Comparison of ENCODE assay signal across 17 cellular contexts in genomic region chr12:130881046-130881445, GRCh38. TPM values are rescaled to one million over a fixed set of nuclear protein-coding genes. Genes with fewer than 3 reads are reported as not detected.
DNase-seq lines count a peak whose midpoint lies in the region; ATAC-seq, FAIRE-seq and TF ChIP-seq lines count a peak whose summit lies in the region.
"Had no signal": no experiment of that assay in that cellular context is flagged by ENCODE, and none has a peak within 500 bp of the region (broad histone marks: within the 10 kb centered on the region; RNA-seq: fewer than 3 reads in every experiment).

No MANE protein-coding gene starts in this region.

- H3K4me1 Mint-ChIP-seq in activated CD8-positive, alpha-beta T cell treated with anti-CD3 and anti-CD28 coated beads, Interleukin-2, amount 10 ng/mL, durations not matched to agents 7 days and 5 days (ENCODE audit: low read depth): peaks cover 36% of the 10 kb centered on the region
- H3K4me1 Mint-ChIP-seq in activated CD8-positive, alpha-beta T cell treated with anti-CD3 and anti-CD28 coated beads for 36 hours (ENCODE audit: low read depth): peaks cover 40% of the 10 kb centered on the region
- H3K4me1 Mint-ChIP-seq in neural crest cell: peaks cover 19% of the 10 kb centered on the region

- peak overlapping the region; percentile 0 for H3K27ac Mint-ChIP-seq in activated CD8-positive, alpha-beta T cell treated with anti-CD3 and anti-CD28 coated beads, Interleukin-2, amount 10 ng/mL, durations not matched to agents 7 days and 5 days
- no peak overlapping the region for H3K27ac Mint-ChIP-seq in activated CD8-positive, alpha-beta T cell treated with anti-CD3 and anti-CD28 coated beads for 36 hours
- H3K27ac Mint-ChIP-seq in neural crest cell (ENCODE audit: unreplicated experiment): peak overlapping the region; percentile 39
- H3K27ac Mint-ChIP-seq: HFFc6, nephron, type B pancreatic cell had no signal

- no peak overlapping the region for H3K4me3 ChIP-seq in HEK293 (ENCODE audit: low read depth, low read length)
- peak overlapping the region; percentile 57; the same call in 1 of the 2 replicates for H3K4me3 ChIP-seq in GM12878
- H3K4me3 ChIP-seq in ovary: no peak overlapping the region
- H3K4me3 ChIP-seq: body of pancreas had no signal

- SMC1A ChIA-PET in GM12878 (lab: Charles Lee; ENCODE audit: uncharacterized antibody, unreplicated experiment): interaction anchor here (0.8 to 2.5 kb wide), 5 partner anchors 10 to 251 kb away, joined by 3 to 7 read pairs (median 3); no protein-coding TSS in a partner anchor

- RAD21 ChIA-PET in GM12878 (lab: Charles Lee; ENCODE audit: unreplicated experiment): interaction anchor here (1.0 kb wide), 2 partner anchors 10 kb away, joined by 3 read pairs; no protein-coding TSS in a partner anchor

- H3K27me3 Mint-ChIP-seq in activated CD8-positive, alpha-beta T cell treated with anti-CD3 and anti-CD28 coated beads, Interleukin-2, amount 10 ng/mL, durations not matched to agents 7 days and 5 days (ENCODE audit: low read depth): no peaks in the 10 kb centered on the region
- H3K27me3 Mint-ChIP-seq in activated CD8-positive, alpha-beta T cell treated with anti-CD3 and anti-CD28 coated beads for 36 hours: no peaks in the 10 kb centered on the region
- peaks cover 16% of the 10 kb centered on the region for H3K27me3 Mint-ChIP-seq in neural crest cell (ENCODE audit: low read depth)

- H3K36me3 Mint-ChIP-seq in activated CD8-positive, alpha-beta T cell treated with anti-CD3 and anti-CD28 coated beads, Interleukin-2, amount 10 ng/mL, durations not matched to agents 7 days and 5 days (ENCODE audit: low read depth): peaks cover 22% of the 10 kb centered on the region
- H3K36me3 Mint-ChIP-seq in activated CD8-positive, alpha-beta T cell treated with anti-CD3 and anti-CD28 coated beads for 36 hours (ENCODE audit: low read depth): peaks cover 16% of the 10 kb centered on the region
- peaks cover 12% of the 10 kb centered on the region for H3K36me3 Mint-ChIP-seq in neural crest cell (ENCODE audit: low read depth)

- H3K4me2 ChIP-seq in GM12878 (ENCODE audit: control insufficient read depth, insufficient read depth): peak overlapping the region; percentile 93

- CTCF ChIA-PET in activated CD8-positive, alpha-beta T cell treated with anti-CD3 and anti-CD28 coated beads, Interleukin-2, amount 10 ng/mL, durations not matched to agents 7 days and 5 days (lab: Charles Lee): interaction anchor here (2.3 kb wide), 1 partner anchor 61 kb away, joined by 7 read pairs; no protein-coding TSS in a partner anchor
- CTCF ChIA-PET in activated CD8-positive, alpha-beta T cell treated with anti-CD3 and anti-CD28 coated beads for 36 hours (lab: Charles Lee): interaction anchor here (1.0 to 1.9 kb wide), 2 partner anchors 10 to 55 kb away, joined by 3 to 6 read pairs; no protein-coding TSS in a partner anchor
- CTCF ChIA-PET in HEK293 (lab: Yijun Ruan, JAX): interaction anchor here (0.5 kb wide), 1 partner anchor 570 kb away, joined by 7 read pairs; no protein-coding TSS in a partner anchor
- CTCF ChIA-PET in GM12878 (lab: Yijun Ruan, JAX): no interaction called here

- FAIRE-seq in GM12878 (lab: Jason Lieb, UNC): no peak
- FAIRE-seq: colon had no signal

- no peak for ATAC-seq in activated CD8-positive, alpha-beta T cell treated with anti-CD3 and anti-CD28 coated beads, Interleukin-2, amount 10 ng/mL, durations not matched to agents 7 days and 5 days
- ATAC-seq in activated CD8-positive, alpha-beta T cell treated with anti-CD3 and anti-CD28 coated beads for 36 hours: no peak
- ATAC-seq in GM12878 (no peak), HG03521 (IDR thresholded peaks at IDR 0.05; ENCODE audit: unreplicated experiment) (no peak)
- ATAC-seq: body of pancreas had no signal

- WGBS in GM12878 (ENCODE audit: insufficient coverage, insufficient replicate concordance, low lambda C conversion rate, missing lambda C conversion rate): 76% methylated on average over 5 of the region's 5 CpGs
- 72 to 76% (median 72%) methylated on average over 5 of the region's 5 CpGs for WGBS in ovary, 3 donors

- DNase-seq in activated CD8-positive, alpha-beta T cell treated with anti-CD3 and anti-CD28 coated beads, Interleukin-2, amount 10 ng/mL, durations not matched to agents 7 days and 5 days: no peak
- DNase-seq in activated CD8-positive, alpha-beta T cell treated with anti-CD3 and anti-CD28 coated beads for 36 hours: no peak
- DNase-seq in GM12878 (ENCODE audit: low read depth, low spot score): no peak
- DNase-seq in neural crest cell (ENCODE audit: low read depth, low spot score): no peak
- no peak for DNase-seq in ovary
- DNase-seq in activated gamma-delta T cell treated with Interleukin-2 at 50 U/mL for 16 hours: no peak
- DNase-seq: body of pancreas, DMS79, HFFc6, NCI-H1417 treated with DMSO at 0.1 percent for 48 hours, spleen had no signal

- no peak for TF ChIP-seq POLR2A in GM12878 (IDR thresholded peaks at IDR 0.05; ENCODE audit: low read depth, low read length)
- TF ChIP-seq POLR2A in ovary (IDR thresholded peaks at IDR 0.05): no peak

- TF ChIP-seq RAD21 in GM12878 (IDR thresholded peaks at IDR 0.05; ENCODE audit: insufficient read depth, low read depth, low read length): no peak

- H3K27ac ChIP-seq in HEK293 (ENCODE audit: extremely low read depth, low read depth, low read length): no peak overlapping the region
- peak overlapping the region; percentile 54; the same call in 1 of the 2 replicates for H3K27ac ChIP-seq in GM12878 (ENCODE audit: control insufficient read depth, insufficient read depth)
- no peak overlapping the region for H3K27ac ChIP-seq in ovary
- H3K27ac ChIP-seq: body of pancreas, RWPE1 had no signal

- no peak for TF ChIP-seq CTCF in activated CD8-positive, alpha-beta T cell treated with anti-CD3 and anti-CD28 coated beads for 36 hours (IDR thresholded peaks at IDR 0.05)
- TF ChIP-seq CTCF in HEK293 (tag by site-specific recombination; IDR thresholded peaks at IDR 0.05) (no peak), GM12878 (IDR thresholded peaks at IDR 0.05 in 2 of 3, conservative IDR thresholded peaks at IDR 0.05 in 1 of 3; ENCODE audit: control insufficient read depth in 2 of 3, extremely low read depth in 1 of 3, insufficient read depth in 1 of 3, low read depth in 3 of 3, low read length in 3 of 3) (no peak), neural crest cell (conservative IDR thresholded peaks at IDR 0.05) (no peak), ovary (IDR thresholded peaks at IDR 0.05) (no peak)

- no TSS peak for BruUV-seq in GM12878 (replicated peaks; lab: Mats Ljungman, UMichigan)

- H3K79me2 ChIP-seq in GM12878 (ENCODE audit: control insufficient read depth, insufficient read depth, low read length): peaks cover 9% of the 10 kb centered on the region

- H3K9ac ChIP-seq in GM12878 (ENCODE audit: control insufficient read depth, insufficient read depth, low read length): no peak overlapping the region

- intact Hi-C loops in activated CD8-positive, alpha-beta T cell treated with anti-CD3 and anti-CD28 coated beads for 36 hours (cut with micrococcal nuclease): no loop called here
- intact Hi-C loops in GM12878 (cut with micrococcal nuclease; ENCODE audit: unreplicated experiment) (no loop called here), ovary (cut with DNase I) (no loop called here)

- H2AFZ ChIP-seq in GM12878 (ENCODE audit: control insufficient read depth, low read depth, low read length): no peak overlapping the region

- no peaks in the 10 kb centered on the region for H3K27me3 ChIP-seq in GM12878 (replicated peaks in 1 of 2; ENCODE audit: control insufficient read depth in 2 of 2, insufficient read depth in 2 of 2, low read length in 1 of 2)
- H3K27me3 ChIP-seq in ovary: no peaks in the 10 kb centered on the region
- H3K27me3 ChIP-seq: body of pancreas, spleen had no signal

- no peaks in the 10 kb centered on the region for H3K9me3 Mint-ChIP-seq in activated CD8-positive, alpha-beta T cell treated with anti-CD3 and anti-CD28 coated beads, Interleukin-2, amount 10 ng/mL, durations not matched to agents 7 days and 5 days (ENCODE audit: insufficient read depth)
- H3K9me3 Mint-ChIP-seq in activated CD8-positive, alpha-beta T cell treated with anti-CD3 and anti-CD28 coated beads for 36 hours: no peaks in the 10 kb centered on the region
- no peaks in the 10 kb centered on the region for H3K9me3 Mint-ChIP-seq in neural crest cell
- H3K9me3 Mint-ChIP-seq: HFFc6, nephron, type B pancreatic cell had no signal

- H3K4me1 ChIP-seq in HEK293 (ENCODE audit: control insufficient read depth, insufficient read depth, low read length) (no peaks in the 10 kb centered on the region), GM12878 (ENCODE audit: control insufficient read depth, insufficient read depth, low read length) (peaks cover 33% of the 10 kb centered on the region), ovary (ENCODE audit: insufficient read depth) (no peaks in the 10 kb centered on the region)

- H3K36me3 ChIP-seq in HEK293 (ENCODE audit: control insufficient read depth in 2 of 2, insufficient read depth in 1 of 2, low read length in 2 of 2) (peaks cover 5 to 15% of the 10 kb centered on the region in 2 experiments; a peak in 2 of 3 replicates), GM12878 (ENCODE audit: control insufficient read depth in 2 of 2, insufficient read depth in 2 of 2, low read length in 1 of 2) (peaks cover 0 to 9% of the 10 kb centered on the region in 2 experiments; a peak in 3 of 4 replicates), ovary (no peaks in the 10 kb centered on the region)

- H3K4me3 Mint-ChIP-seq in activated CD8-positive, alpha-beta T cell treated with anti-CD3 and anti-CD28 coated beads, Interleukin-2, amount 10 ng/mL, durations not matched to agents 7 days and 5 days: no peak overlapping the region
- no peak overlapping the region for H3K4me3 Mint-ChIP-seq in activated CD8-positive, alpha-beta T cell treated with anti-CD3 and anti-CD28 coated beads for 36 hours
- H3K4me3 Mint-ChIP-seq in neural crest cell: no peak overlapping the region
- H3K4me3 Mint-ChIP-seq: HFFc6, type B pancreatic cell had no signal

- in situ Hi-C loops in GM12878 (cut with MboI): no loop called here

- no peaks in the 10 kb centered on the region for H3K9me3 ChIP-seq in HEK293 (ENCODE audit: control insufficient read depth, insufficient read depth, low read depth, low read length)
- no peaks in the 10 kb centered on the region for H3K9me3 ChIP-seq in GM12878 (replicated peaks; ENCODE audit: control insufficient read depth, insufficient read depth, low read length)
- no peaks in the 10 kb centered on the region for H3K9me3 ChIP-seq in ovary
- H3K9me3 ChIP-seq: body of pancreas, spleen had no signal

- TF ChIP-seq EP300 in GM12878 (IDR thresholded peaks at IDR 0.05; ENCODE audit: borderline replicate concordance in 1 of 2, control insufficient read depth in 1 of 2, low read depth in 2 of 2, low read length in 2 of 2) (no peak; a peak in 1 of 4 replicates), ovary (IDR thresholded peaks at IDR 0.05) (no peak)

- H4K20me1 ChIP-seq in GM12878 (ENCODE audit: control insufficient read depth, insufficient read depth): peaks cover 3% of the 10 kb centered on the region; the same call in 1 of the 2 replicates

- POLR2A ChIA-PET in activated CD8-positive, alpha-beta T cell treated with anti-CD3 and anti-CD28 coated beads, Interleukin-2, amount 10 ng/mL, durations not matched to agents 7 days and 5 days (lab: Charles Lee): interaction anchor here (0.6 kb wide), 1 partner anchor 11 kb away, joined by 3 read pairs; no protein-coding TSS in a partner anchor
- POLR2A ChIA-PET in activated CD8-positive, alpha-beta T cell treated with anti-CD3 and anti-CD28 coated beads for 36 hours (lab: Charles Lee): interaction anchor here (0.9 to 1.3 kb wide), 5 partner anchors 10 to 56 kb away, joined by 3 to 5 read pairs (median 3); no protein-coding TSS in a partner anchor
- POLR2A ChIA-PET in HEK293 (lab: Yijun Ruan, JAX) (interaction anchor here (0.8 kb wide), 1 partner anchor 948 kb away, joined by 4 read pairs; no protein-coding TSS in a partner anchor), GM12878 (lab: Charles Lee) (interaction anchor here (1.2 kb wide), 1 partner anchor 10 kb away, joined by 4 read pairs; no protein-coding TSS in a partner anchor)

RNA-seq across cellular contexts. Expression of gene RAN, which starts 9.2 kb away (rescaled TPM):
- 1,000 to 10,000 TPM; 1,319 to 1,332 TPM for total RNA-seq in activated CD8-positive, alpha-beta T cell treated with anti-CD3 and anti-CD28 coated beads, Interleukin-2, amount 10 ng/mL, durations not matched to agents 7 days and 5 days
- 1,000 to 10,000 TPM; 2,177 to 2,247 TPM for total RNA-seq in activated CD8-positive, alpha-beta T cell treated with anti-CD3 and anti-CD28 coated beads for 36 hours
- 188 and 200 TPM in 2 replicates for total RNA-seq in GM12878 (2013; cell fraction: nucleolus; rRNA removed)
- total RNA-seq in GM12878 (2014; rRNA removed) (1,598 and 2,001 TPM in 2 replicates), GM12878 (2014; rRNA removed; fragmentation: Illumina TruSeq; extraction: Trizol) (1,619 and 1,657 TPM in 2 replicates), GM12878 (2021) (1,882 and 1,927 TPM in 2 replicates), neural crest cell (1,593 and 1,610 TPM in 2 replicates), ovary (100 to 1,000 TPM in 6 of 7 donors, 10 to 100 TPM in 1; 80.4 to 415 (median 314) TPM)
- 1,093 TPM for polyA plus RNA-seq in GM12878 (2011; ENCODE audit: low read depth)
- polyA plus RNA-seq in GM12878 (2011; rRNA removed) (3,769 and 4,371 TPM in 2 replicates), GM12878 (2014; fragmentation: Illumina TruSeq; extraction: Trizol) (2,276 and 2,670 TPM in 2 replicates), GM12878 (2014; fragmentation: Nextera tagmentation; extraction: Ambion mirVana) (1,000 to 10,000 TPM; 3,131 to 3,633 TPM), GM12878 (2014; rRNA removed) (2,435 and 2,587 TPM in 2 replicates), GM12878 (2016; fragmentation: Nextera tagmentation; extraction: Ambion mirVana) (1,000 to 10,000 TPM; 3,103 to 3,142 TPM), ovary (100 to 1,000 TPM; 195 to 419 TPM)
- polyA plus RNA-seq in GM12878 (2011; cell fraction: cytosol; rRNA removed): 2,608 and 3,247 TPM in 2 replicates
- 1,649 and 2,165 TPM in 2 replicates for polyA plus RNA-seq in GM12878 (2011; cell fraction: nucleus; rRNA removed)
- polyA plus RNA-seq in GM12878 (2012): 1,519 and 1,580 TPM in 2 replicates
- 1,704 and 2,289 TPM in 2 replicates for polyA minus RNA-seq in GM12878 (2011; rRNA and poly(A)+ RNA removed)
- 413 and 516 TPM in 2 replicates for polyA minus RNA-seq in GM12878 (2011; cell fraction: cytosol; rRNA and poly(A)+ RNA removed)
- polyA minus RNA-seq in GM12878 (2011; cell fraction: nucleus; rRNA and poly(A)+ RNA removed): 140 and 192 TPM in 2 replicates

RNA-seq across cellular contexts. Expression of gene STX2, which starts 42.0 kb away (rescaled TPM):
- 10 to 100 TPM; 24.5 to 24.9 TPM for total RNA-seq in activated CD8-positive, alpha-beta T cell treated with anti-CD3 and anti-CD28 coated beads, Interleukin-2, amount 10 ng/mL, durations not matched to agents 7 days and 5 days
- total RNA-seq in activated CD8-positive, alpha-beta T cell treated with anti-CD3 and anti-CD28 coated beads for 36 hours: 10 to 100 TPM; 11.8 to 12.4 TPM
- total RNA-seq in GM12878 (2013; cell fraction: nucleolus; rRNA removed): 28.7 and 37.0 TPM in 2 replicates
- total RNA-seq in GM12878 (2014; rRNA removed) (9.1 and 11.8 TPM in 2 replicates), GM12878 (2014; rRNA removed; fragmentation: Illumina TruSeq; extraction: Trizol) (13.4 and 14.5 TPM in 2 replicates), GM12878 (2021) (11.0 and 11.3 TPM in 2 replicates), neural crest cell (31.0 and 32.7 TPM in 2 replicates), ovary (10 to 100 TPM; 16.8 to 26.9 (median 21.4) TPM)
- polyA plus RNA-seq in GM12878 (2011; ENCODE audit: low read depth): 6.4 TPM
- polyA plus RNA-seq in GM12878 (2011; rRNA removed) (22.2 and 27.3 TPM in 2 replicates), GM12878 (2014; fragmentation: Illumina TruSeq; extraction: Trizol) (15.4 and 18.7 TPM in 2 replicates), GM12878 (2014; fragmentation: Nextera tagmentation; extraction: Ambion mirVana) (1 to 10 TPM; 6.0 to 7.8 TPM), GM12878 (2014; rRNA removed) (12.1 and 16.2 TPM in 2 replicates), GM12878 (2016; fragmentation: Nextera tagmentation; extraction: Ambion mirVana) (1 to 10 TPM; 6.6 to 6.9 TPM), ovary (10 to 100 TPM; 12.9 to 25.5 TPM)
- polyA plus RNA-seq in GM12878 (2011; cell fraction: cytosol; rRNA removed): 9.9 and 10.7 TPM in 2 replicates
- polyA plus RNA-seq in GM12878 (2011; cell fraction: nucleus; rRNA removed): 36.6 and 36.8 TPM in 2 replicates
- 7.3 and 8.8 TPM in 2 replicates for polyA plus RNA-seq in GM12878 (2012)
- 5.1 and 8.4 TPM in 2 replicates for polyA minus RNA-seq in GM12878 (2011; rRNA and poly(A)+ RNA removed)
- polyA minus RNA-seq in GM12878 (2011; cell fraction: cytosol; rRNA and poly(A)+ RNA removed): 4.6 and 5.5 TPM in 2 replicates
- polyA minus RNA-seq in GM12878 (2011; cell fraction: nucleus; rRNA and poly(A)+ RNA removed): 3.5 and 5.5 TPM in 2 replicates
